ENCODE assay signal across 16 cellular contexts in the genomic region with DNA sequence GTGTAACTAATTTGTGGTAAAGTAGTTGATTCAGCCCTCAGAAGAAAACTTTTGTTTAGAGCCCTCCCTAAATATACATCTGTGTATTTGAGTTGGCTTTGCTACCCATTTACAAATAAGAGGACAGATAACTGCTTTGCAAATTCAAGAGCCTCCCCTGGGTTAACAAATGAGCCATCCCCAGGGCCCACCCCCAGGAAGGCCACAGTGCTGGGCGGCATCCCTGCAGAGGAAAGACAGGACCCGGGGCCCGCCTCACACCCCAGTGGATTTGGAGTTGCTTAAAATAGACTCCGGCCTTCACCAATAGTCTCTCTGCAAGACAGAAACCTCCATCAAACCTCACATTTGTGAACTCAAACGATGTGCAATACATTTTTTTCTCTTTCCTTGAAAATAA. TPM values are rescaled to one million over a fixed set of nuclear protein-coding genes. Genes with fewer than 3 reads are reported as not detected.
"Had no signal": no experiment of that assay in that cellular context is flagged by ENCODE, and none has a peak within 500 bp of the region (broad histone marks: within the 10 kb centered on the region; RNA-seq: fewer than 3 reads in every experiment).

No MANE protein-coding gene starts in this region.

- ATAC-seq: gastrocnemius medialis, pancreas, T-cell had no signal

- H3K4me3 Mint-ChIP-seq: activated CD4-positive, alpha-beta memory T cell treated with anti-CD3 and anti-CD28 coated beads for 36 hours; activated T-cell treated with anti-CD3 and anti-CD28 coated beads, Interleukin-2, amount 50 U/mL, for 24 hours; immature natural killer cell had no signal

- H3K9me3 Mint-ChIP-seq: activated CD4-positive, alpha-beta memory T cell treated with anti-CD3 and anti-CD28 coated beads for 36 hours; activated T-cell treated with anti-CD3 and anti-CD28 coated beads, Interleukin-2, amount 50 U/mL, for 24 hours; immature natural killer cell; T-cell had no signal

- H3K27ac Mint-ChIP-seq: activated CD4-positive, alpha-beta memory T cell treated with anti-CD3 and anti-CD28 coated beads for 36 hours; activated T-cell treated with anti-CD3 and anti-CD28 coated beads, Interleukin-2, amount 50 U/mL, for 24 hours; immature natural killer cell; T-cell had no signal

- H3K27ac ChIP-seq: gastrocnemius medialis, pancreas, thoracic aorta had no signal

- FAIRE-seq: astrocyte, pancreas had no signal

- H3K4me1 Mint-ChIP-seq: immature natural killer cell had no signal

- H3K9me3 ChIP-seq: gastrocnemius medialis, pancreas, thoracic aorta had no signal

- H3K4me3 ChIP-seq: gastrocnemius medialis, lung, pancreas, thoracic aorta had no signal

- H3K36me3 Mint-ChIP-seq: immature natural killer cell, T-cell had no signal

- DNase-seq: activated CD4-positive, alpha-beta memory T cell treated with anti-CD3 and anti-CD28 coated beads for 36 hours; activated effector memory CD4-positive, alpha-beta T cell treated with Interleukin-2 at 50 U/mL for 16 hours; activated naive CD4-positive, alpha-beta T cell treated with anti-CD3 and anti-CD28 coated beads, Interleukin-2, amount 50 U/mL, for 16 hours; activated T-cell treated with anti-CD3 and anti-CD28 coated beads, Interleukin-2, amount 50 U/mL, for 24 hours; erythroblast; gastrocnemius medialis; immature natural killer cell; midbrain; pancreas; stimulated activated CD4-positive, alpha-beta T cell treated with anti-CD3 and anti-CD28 coated beads, Interleukin-1b, Interleukin-23, amount 100 ng/mL, for 48 hours; T-cell; T-helper 9 cell had no signal

- H3K36me3 ChIP-seq: gastrocnemius medialis, pancreas, thoracic aorta had no signal

- H3K4me1 ChIP-seq: gastrocnemius medialis, pancreas had no signal

RNA-seq across cellular contexts. Expression of a gene that starts 2.7 kb away (rescaled TPM):
- total RNA-seq: activated CD4-positive, alpha-beta memory T cell treated with anti-CD3 and anti-CD28 coated beads for 36 hours; astrocyte; myocyte; T-cell had no signal
- polyA plus RNA-seq: immature natural killer cell had no signal
